ENCODE assay signal across 19 cellular contexts in the genomic region with DNA sequence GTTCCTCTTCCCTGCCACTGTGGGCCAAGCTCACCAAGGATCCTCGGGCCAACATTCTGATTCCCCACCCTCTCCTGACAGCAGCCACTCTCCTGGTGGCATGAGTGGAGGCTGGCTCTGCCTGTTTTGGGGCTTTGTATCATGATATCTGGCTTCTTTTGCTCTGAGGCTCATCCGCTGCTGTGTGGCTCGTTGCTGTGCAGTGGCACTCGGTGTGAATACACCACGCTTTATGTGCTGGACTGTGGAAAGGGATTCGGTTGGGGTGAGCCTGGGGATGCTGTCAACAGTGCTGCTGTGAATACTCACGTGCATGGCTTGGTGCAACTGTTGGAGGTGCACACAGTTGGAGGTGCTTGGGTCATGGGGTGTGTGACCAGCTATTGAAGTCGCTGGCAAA.
DNase-seq lines count a peak whose midpoint lies in the region; ATAC-seq and TF ChIP-seq lines count a peak whose summit lies in the region.
"Had no signal": no experiment of that assay in that cellular context is flagged by ENCODE, and none has a peak within 500 bp of the region (broad histone marks: within the 10 kb centered on the region; RNA-seq: fewer than 3 reads in every experiment).

No MANE protein-coding gene starts in this region.

- no peak overlapping the region for H3K27ac ChIP-seq in sigmoid colon

- TF ChIP-seq POLR2A in sigmoid colon (IDR thresholded peaks at IDR 0.05): no peak

- POLR2A ChIA-PET in activated CD8-positive, alpha-beta T cell treated with anti-CD3 and anti-CD28 coated beads, Interleukin-2, amount 10 ng/mL, durations not matched to agents 7 days and 5 days (lab: Charles Lee): no interaction called here
- POLR2A ChIA-PET in activated CD8-positive, alpha-beta T cell treated with anti-CD3 and anti-CD28 coated beads for 36 hours (lab: Charles Lee): no interaction called here

- H3K36me3 Mint-ChIP-seq in activated CD8-positive, alpha-beta T cell treated with anti-CD3 and anti-CD28 coated beads, Interleukin-2, amount 10 ng/mL, durations not matched to agents 7 days and 5 days (ENCODE audit: low read depth): no peaks in the 10 kb centered on the region
- no peaks in the 10 kb centered on the region for H3K36me3 Mint-ChIP-seq in activated CD8-positive, alpha-beta T cell treated with anti-CD3 and anti-CD28 coated beads for 36 hours (ENCODE audit: low read depth)
- no peaks in the 10 kb centered on the region for H3K36me3 Mint-ChIP-seq in endothelial cell (ENCODE audit: low read depth, unreplicated experiment)
- no peaks in the 10 kb centered on the region for H3K36me3 Mint-ChIP-seq in neural crest cell (ENCODE audit: low read depth)

- no peak overlapping the region for H3K4me3 Mint-ChIP-seq in activated CD8-positive, alpha-beta T cell treated with anti-CD3 and anti-CD28 coated beads, Interleukin-2, amount 10 ng/mL, durations not matched to agents 7 days and 5 days
- no peak overlapping the region for H3K4me3 Mint-ChIP-seq in activated CD8-positive, alpha-beta T cell treated with anti-CD3 and anti-CD28 coated beads for 36 hours
- H3K4me3 Mint-ChIP-seq in endothelial cell (ENCODE audit: unreplicated experiment) (no peak overlapping the region), neural crest cell (no peak overlapping the region)
- H3K4me3 Mint-ChIP-seq: CD4-positive, alpha-beta T cell had no signal

- no peak for TF ChIP-seq EP300 in sigmoid colon (IDR thresholded peaks at IDR 0.05)

- H3K27me3 Mint-ChIP-seq in activated CD8-positive, alpha-beta T cell treated with anti-CD3 and anti-CD28 coated beads, Interleukin-2, amount 10 ng/mL, durations not matched to agents 7 days and 5 days (ENCODE audit: low read depth): no peaks in the 10 kb centered on the region
- no peaks in the 10 kb centered on the region for H3K27me3 Mint-ChIP-seq in activated CD8-positive, alpha-beta T cell treated with anti-CD3 and anti-CD28 coated beads for 36 hours
- H3K27me3 Mint-ChIP-seq in endothelial cell (ENCODE audit: unreplicated experiment) (peaks cover 4% of the 10 kb centered on the region), neural crest cell (ENCODE audit: low read depth) (no peaks in the 10 kb centered on the region)
- H3K27me3 Mint-ChIP-seq: CD4-positive, alpha-beta T cell had no signal

- DNase-seq in activated CD8-positive, alpha-beta T cell treated with anti-CD3 and anti-CD28 coated beads, Interleukin-2, amount 10 ng/mL, durations not matched to agents 7 days and 5 days: peak; percentile 9
- DNase-seq in activated CD8-positive, alpha-beta T cell treated with anti-CD3 and anti-CD28 coated beads for 36 hours: no peak
- DNase-seq in endothelial cell (ENCODE audit: low spot score) (no peak), neural crest cell (ENCODE audit: low read depth, low spot score) (no peak), sigmoid colon (no peak), NCI-H774 (lab: John Stamatoyannopoulos, UW) (no peak)
- DNase-seq: CD4-positive, alpha-beta T cell; GDM1; HCEC 1CT; KBM-7; MV-4-11; NCI-H1105; NCI-H1436 treated with DMSO at 0.1 percent for 48 hours; NCI-H1930; NCI-H2107; NCI-H748 treated with DMSO at 0.1 percent for 48 hours; SK-N-SH had no signal

- no peaks in the 10 kb centered on the region for H3K9me3 ChIP-seq in sigmoid colon
- H3K9me3 ChIP-seq: SK-N-SH had no signal

- no peaks in the 10 kb centered on the region for H3K4me1 Mint-ChIP-seq in activated CD8-positive, alpha-beta T cell treated with anti-CD3 and anti-CD28 coated beads, Interleukin-2, amount 10 ng/mL, durations not matched to agents 7 days and 5 days (ENCODE audit: low read depth)
- H3K4me1 Mint-ChIP-seq in activated CD8-positive, alpha-beta T cell treated with anti-CD3 and anti-CD28 coated beads for 36 hours (ENCODE audit: low read depth): no peaks in the 10 kb centered on the region
- H3K4me1 Mint-ChIP-seq in endothelial cell (ENCODE audit: unreplicated experiment) (peaks cover 23% of the 10 kb centered on the region), neural crest cell (no peaks in the 10 kb centered on the region)

- no peak for TF ChIP-seq CTCF in activated CD8-positive, alpha-beta T cell treated with anti-CD3 and anti-CD28 coated beads for 36 hours (IDR thresholded peaks at IDR 0.05)
- TF ChIP-seq CTCF in endothelial cell (IDR thresholded peaks at IDR 0.05; ENCODE audit: unreplicated experiment): no peak
- no peak for TF ChIP-seq CTCF in neural crest cell (conservative IDR thresholded peaks at IDR 0.05)
- no peak for TF ChIP-seq CTCF in sigmoid colon (IDR thresholded peaks at IDR 0.05)

- H3K9me3 Mint-ChIP-seq in activated CD8-positive, alpha-beta T cell treated with anti-CD3 and anti-CD28 coated beads, Interleukin-2, amount 10 ng/mL, durations not matched to agents 7 days and 5 days (ENCODE audit: insufficient read depth): no peaks in the 10 kb centered on the region
- H3K9me3 Mint-ChIP-seq in activated CD8-positive, alpha-beta T cell treated with anti-CD3 and anti-CD28 coated beads for 36 hours: no peaks in the 10 kb centered on the region
- H3K9me3 Mint-ChIP-seq in endothelial cell (ENCODE audit: unreplicated experiment): no peaks in the 10 kb centered on the region
- H3K9me3 Mint-ChIP-seq in neural crest cell: peaks cover 2% of the 10 kb centered on the region
- H3K9me3 Mint-ChIP-seq: CD4-positive, alpha-beta T cell had no signal

- CTCF ChIA-PET in activated CD8-positive, alpha-beta T cell treated with anti-CD3 and anti-CD28 coated beads, Interleukin-2, amount 10 ng/mL, durations not matched to agents 7 days and 5 days (lab: Charles Lee): no interaction called here
- CTCF ChIA-PET in activated CD8-positive, alpha-beta T cell treated with anti-CD3 and anti-CD28 coated beads for 36 hours (lab: Charles Lee): no interaction called here

- no peaks in the 10 kb centered on the region for H3K4me1 ChIP-seq in sigmoid colon

- no peaks in the 10 kb centered on the region for H3K36me3 ChIP-seq in sigmoid colon

- H3K27ac Mint-ChIP-seq in activated CD8-positive, alpha-beta T cell treated with anti-CD3 and anti-CD28 coated beads, Interleukin-2, amount 10 ng/mL, durations not matched to agents 7 days and 5 days: no peak overlapping the region
- no peak overlapping the region for H3K27ac Mint-ChIP-seq in activated CD8-positive, alpha-beta T cell treated with anti-CD3 and anti-CD28 coated beads for 36 hours
- H3K27ac Mint-ChIP-seq in endothelial cell (ENCODE audit: unreplicated experiment) (peak overlapping the region; percentile 30), neural crest cell (ENCODE audit: unreplicated experiment) (peak overlapping the region; percentile 31)
- H3K27ac Mint-ChIP-seq: CD4-positive, alpha-beta T cell had no signal

- intact Hi-C loops in activated CD8-positive, alpha-beta T cell treated with anti-CD3 and anti-CD28 coated beads for 36 hours (cut with micrococcal nuclease): no loop called here
- intact Hi-C loops in sigmoid colon (cut with DNase I): no loop called here

- H3K27me3 ChIP-seq in sigmoid colon: no peaks in the 10 kb centered on the region

- 86 to 89% methylated on average over 8 of the region's 8 CpGs for WGBS in sigmoid colon, 2 donors

- no peak for ATAC-seq in activated CD8-positive, alpha-beta T cell treated with anti-CD3 and anti-CD28 coated beads, Interleukin-2, amount 10 ng/mL, durations not matched to agents 7 days and 5 days
- ATAC-seq in activated CD8-positive, alpha-beta T cell treated with anti-CD3 and anti-CD28 coated beads for 36 hours: no peak
- ATAC-seq in GM19328 (IDR thresholded peaks at IDR 0.05; ENCODE audit: unreplicated experiment): no peak
- no peak for ATAC-seq in GM19023 (IDR thresholded peaks at IDR 0.05; ENCODE audit: unreplicated experiment)

- H3K4me3 ChIP-seq in sigmoid colon: no peak overlapping the region

Comparison
In these comparisons a context has a peak if more than half of its experiments do, and no peak if none do; other contexts are left out.
1. H3K27ac Mint-ChIP-seq: peak in endothelial cell (single experiment) and neural crest cell (single experiment); none in activated CD8-positive, alpha-beta T cell treated with anti-CD3 and anti-CD28 coated beads, Interleukin-2, amount 10 ng/mL, durations not matched to agents 7 days and 5 days (single experiment) and activated CD8-positive, alpha-beta T cell treated with anti-CD3 and anti-CD28 coated beads for 36 hours (single experiment).